1 cellular context compared by ENCODE assay signal in genomic region chr10:19862811-19863515, GRCh38.
TF ChIP-seq lines count a peak whose summit lies in the region.

No MANE protein-coding gene starts in this region.

TF ChIP-seq in IMR-90, 13 proteins besides CTCF, POLR2A, EP300 and RAD21:
- TF ChIP-seq FOS (IDR thresholded peaks at IDR 0.05; ENCODE audit: low read depth, low read length): no peak
- no peak for TF ChIP-seq RFX5 (IDR thresholded peaks at IDR 0.05; ENCODE audit: low read depth, low read length)
- no peak for TF ChIP-seq ELK1 (IDR thresholded peaks at IDR 0.05; ENCODE audit: borderline replicate concordance, low read depth, low read length)
- TF ChIP-seq BHLHE40 (IDR thresholded peaks at IDR 0.05; ENCODE audit: low read depth, low read length): no peak
- TF ChIP-seq USF2 (IDR thresholded peaks at IDR 0.05; ENCODE audit: low read depth, low read length): no peak
- TF ChIP-seq MAZ (IDR thresholded peaks at IDR 0.05; ENCODE audit: borderline replicate concordance, low read depth, low read length): no peak
- TF ChIP-seq CHD1 (IDR thresholded peaks at IDR 0.05; ENCODE audit: low read depth, low read length): no peak
- TF ChIP-seq NFE2L2 (IDR thresholded peaks at IDR 0.05; ENCODE audit: low read depth, low read length): no peak
- TF ChIP-seq MXI1 (IDR thresholded peaks at IDR 0.05; ENCODE audit: borderline replicate concordance, low read depth, low read length): no peak
TF ChIP-seq in IMR-90: peak in this region for 0.
